In genomic region chr17:39462644-39463375, GRCh38 we compare ENCODE assay signal across 1 cellular context.
TF ChIP-seq lines count a peak whose summit lies in the region.

No MANE protein-coding gene starts in this region.

TF ChIP-seq in HCT116, 20 proteins besides CTCF, POLR2A, EP300 and RAD21 (continued from another document):
- no peak for TF ChIP-seq REST (IDR thresholded peaks at IDR 0.05; ENCODE audit: low read depth)
TF ChIP-seq in HCT116: peak in this region for 0.
